In genomic region chr9:10612649-10613398, GRCh38 we compare ENCODE assay signal across 8 cellular contexts. TPM values are rescaled to one million over a fixed set of nuclear protein-coding genes. Genes with fewer than 3 reads are reported as not detected.
DNase-seq lines count a peak whose midpoint lies in the region; ATAC-seq and TF ChIP-seq lines count a peak whose summit lies in the region.

PTPRD (minus strand) TSS chr9:10613002.

- peak; percentile 98 for ATAC-seq in GM19395 (IDR thresholded peaks at IDR 0.05; ENCODE audit: unreplicated experiment)
- peak; percentile 82 for ATAC-seq in HG03439 (IDR thresholded peaks at IDR 0.05; ENCODE audit: unreplicated experiment)
- ATAC-seq in CD4-positive, alpha-beta T cell (ENCODE audit: poor library complexity): no peak

- DNase-seq in DMS153 (lab: John Stamatoyannopoulos, UW): peak; percentile 60
- DNase-seq in NCI-H82 (lab: John Stamatoyannopoulos, UW): peak; percentile 72
- peak in 49 of 61 donors; percentile 11 to 85 (median 60) for DNase-seq in caudate nucleus (lab: John Stamatoyannopoulos, UW)
- peak; percentile 63 for DNase-seq in kidney tubule cell (ENCODE audit: low spot score)
- peak in 2 of 3 donors; percentile 4 to 8 for DNase-seq in stimulated activated CD4-positive, alpha-beta T cell treated with anti-CD3 and anti-CD28 coated beads, TNF-alpha, amount 100 ng/mL, for 48 hours (ENCODE audit: low read depth in 3 of 3)
- no peak for DNase-seq in CD4-positive, alpha-beta T cell

- no peaks in the 10 kb centered on the region for H3K36me3 Mint-ChIP-seq in CD4-positive, alpha-beta T cell (ENCODE audit: low read depth)

- H3K27me3 ChIP-seq in CD4-positive, alpha-beta T cell (ENCODE audit: control insufficient read depth, insufficient read depth, low read length): peaks cover 30% of the 10 kb centered on the region

- no peaks in the 10 kb centered on the region for H3K4me1 Mint-ChIP-seq in CD4-positive, alpha-beta T cell (ENCODE audit: low read depth)

- peaks cover 55% of the 10 kb centered on the region for H3K27me3 Mint-ChIP-seq in CD4-positive, alpha-beta T cell

- POLR2A ChIA-PET in CD4-positive, alpha-beta T cell (lab: Charles Lee): no interaction called here

- H3K9me3 ChIP-seq in CD4-positive, alpha-beta T cell (ENCODE audit: control insufficient read depth, low read length): peaks cover 6% of the 10 kb centered on the region

- TF ChIP-seq CTCF in CD4-positive, alpha-beta T cell (IDR thresholded peaks at IDR 0.05): no peak

- no peak within 1 kb of the TSS for H3K27ac Mint-ChIP-seq in CD4-positive, alpha-beta T cell

- intact Hi-C loops in CD4-positive, alpha-beta T cell (cut with DNase I, micrococcal nuclease): no loop called here

- peaks cover 3% of the 10 kb centered on the region for H3K9me3 Mint-ChIP-seq in CD4-positive, alpha-beta T cell

- H3K27ac ChIP-seq in caudate nucleus (ENCODE audit: low read depth, low read length): peak within 1 kb of the TSS; percentile 26
- H3K27ac ChIP-seq in CD4-positive, alpha-beta T cell (ENCODE audit: low read depth, low read length): no peak within 1 kb of the TSS

- CTCF ChIA-PET in CD4-positive, alpha-beta T cell (lab: Charles Lee): no interaction called here

- no peak within 1 kb of the TSS for H3K4me3 Mint-ChIP-seq in CD4-positive, alpha-beta T cell

RNA-seq across cellular contexts. Expression of gene PTPRD, which starts in this region (rescaled TPM):
- not detected for total RNA-seq in CD4-positive, alpha-beta T cell

Comparison
In these comparisons a context has a peak if more than half of its experiments do, and no peak if none do; other contexts are left out.
1. DNase-seq: peak in DMS153 (single experiment), NCI-H82 (single experiment), caudate nucleus (49 of 61), kidney tubule cell (single experiment) and stimulated activated CD4-positive, alpha-beta T cell treated with anti-CD3 and anti-CD28 coated beads, TNF-alpha, amount 100 ng/mL, for 48 hours (2 of 3); none in CD4-positive, alpha-beta T cell (0 of 10).